Comparison of ENCODE assay signal across 2 cellular contexts in genomic region chr19:49950590-49950948, GRCh38.
TF ChIP-seq lines count a peak whose summit lies in the region.

No MANE protein-coding gene starts in this region.

TF ChIP-seq in HEK293, 187 proteins besides CTCF, POLR2A, EP300 and RAD21:
- TF ChIP-seq ZNF664 (tag by site-specific recombination; IDR thresholded peaks at IDR 0.05) (0 out of 2 replicates have a peak, but pooled peaks have one; percentile 22), ZNF391 (tag by site-specific recombination; IDR thresholded peaks at IDR 0.05; ENCODE audit: borderline replicate concordance, low read depth) (no peak)

TF ChIP-seq in K562, 482 proteins besides CTCF, POLR2A, EP300 and RAD21:
- TF ChIP-seq RBM25 (IDR thresholded peaks at IDR 0.05; ENCODE audit: low read depth, low read length, severe bottlenecking) (peak; percentile 20), ZNF134 (CRISPR knock-in tag; conservative IDR thresholded peaks at IDR 0.05) (no peak), ZNF79 (CRISPR knock-in tag; IDR thresholded peaks at IDR 0.05; ENCODE audit: low read depth) (peak; percentile 99)
